ENCODE assay signal across 19 cellular contexts in genomic region chr19:2129892-2130770, GRCh38.
"Had no signal": no experiment of that assay in that cellular context is flagged by ENCODE, and none has a peak within 500 bp of the region (broad histone marks: within the 10 kb centered on the region; RNA-seq: fewer than 3 reads in every experiment).

No MANE protein-coding gene starts in this region.

- ATAC-seq: activated CD8-positive, alpha-beta T cell treated with anti-CD3 and anti-CD28 coated beads, Interleukin-2, amount 10 ng/mL, durations not matched to agents 7 days and 5 days; gastroesophageal sphincter; lower lobe of right lung; naive thymus-derived CD8-positive, alpha-beta T cell had no signal

- H3K4me3 ChIP-seq: esophagus muscularis mucosa, gastroesophageal sphincter, lower lobe of right lung, pancreas, suprapubic skin, transverse colon had no signal

- FAIRE-seq: bronchial epithelial cell, pancreas had no signal

- DNase-seq: activated CD4-positive, alpha-beta T cell treated with anti-CD3 and anti-CD28 coated beads, Interleukin-2, amount 10 ng/mL, durations not matched to agents 24 days and 14 days; activated CD8-positive, alpha-beta memory T cell treated with anti-CD3 and anti-CD28 coated beads, Interleukin-2, amount 50 U/mL, for 48 hours; activated CD8-positive, alpha-beta T cell treated with anti-CD3 and anti-CD28 coated beads, Interleukin-2, amount 10 ng/mL, durations not matched to agents 7 days and 5 days; activated effector memory CD4-positive, alpha-beta T cell treated with Interleukin-2 at 50 U/mL for 16 hours; activated naive CD4-positive, alpha-beta T cell treated with anti-CD3 and anti-CD28 coated beads, Interleukin-2, amount 10 ng/mL, durations not matched to agents 7 days and 5 days; activated T-cell treated with anti-CD3 and anti-CD28 coated beads, Interleukin-2, amount 50 U/mL, for 48 hours; effector CD8-positive, alpha-beta T cell; naive thymus-derived CD8-positive, alpha-beta T cell; stimulated activated CD4-positive, alpha-beta T cell treated with anti-CD3 and anti-CD28 coated beads, Interleukin-1b, Interleukin-23, amount 100 ng/mL, for 48 hours; T-helper 9 cell; transverse colon had no signal

- H3K27ac ChIP-seq: esophagus muscularis mucosa, gastroesophageal sphincter, lower lobe of right lung, pancreas, suprapubic skin, transverse colon had no signal

- H3K9me3 Mint-ChIP-seq: activated CD4-positive, alpha-beta T cell treated with anti-CD3 and anti-CD28 coated beads, Interleukin-2, amount 10 ng/mL, durations not matched to agents 24 days and 14 days; activated naive CD4-positive, alpha-beta T cell treated with anti-CD3 and anti-CD28 coated beads, Interleukin-2, amount 10 ng/mL, durations not matched to agents 7 days and 5 days; dendritic cell treated with granulocyte-macrophage colony-stimulating factor and Interleukin-4, amounts not matched to agents 40 ng/mL and 50 ng/mL, for 4 days; naive thymus-derived CD8-positive, alpha-beta T cell; stimulated activated naive CD8-positive, alpha-beta T cell treated with anti-CD3 and anti-CD28 coated beads, Interleukin-15, Interleukin-2, amounts not matched to agents 100 ng/mL and 50 ng/mL, for 24 hours had no signal

- H3K4me1 ChIP-seq: gastroesophageal sphincter, lower lobe of right lung, pancreas, suprapubic skin, transverse colon had no signal

- H3K27ac Mint-ChIP-seq: activated CD4-positive, alpha-beta T cell treated with anti-CD3 and anti-CD28 coated beads, Interleukin-2, amount 10 ng/mL, durations not matched to agents 24 days and 14 days; activated CD8-positive, alpha-beta T cell treated with anti-CD3 and anti-CD28 coated beads, Interleukin-2, amount 10 ng/mL, durations not matched to agents 7 days and 5 days; activated naive CD4-positive, alpha-beta T cell treated with anti-CD3 and anti-CD28 coated beads, Interleukin-2, amount 10 ng/mL, durations not matched to agents 7 days and 5 days; dendritic cell treated with granulocyte-macrophage colony-stimulating factor and Interleukin-4, amounts not matched to agents 40 ng/mL and 50 ng/mL, for 4 days; stimulated activated naive CD8-positive, alpha-beta T cell treated with anti-CD3 and anti-CD28 coated beads, Interleukin-15, Interleukin-2, amounts not matched to agents 100 ng/mL and 50 ng/mL, for 24 hours had no signal

- H3K9me3 ChIP-seq: esophagus muscularis mucosa, gastroesophageal sphincter, lower lobe of right lung, pancreas, suprapubic skin, transverse colon had no signal

- H3K27me3 ChIP-seq: esophagus muscularis mucosa, gastroesophageal sphincter, pancreas, suprapubic skin, transverse colon had no signal
